ENCODE assay signal across 32 cellular contexts in the genomic region with DNA sequence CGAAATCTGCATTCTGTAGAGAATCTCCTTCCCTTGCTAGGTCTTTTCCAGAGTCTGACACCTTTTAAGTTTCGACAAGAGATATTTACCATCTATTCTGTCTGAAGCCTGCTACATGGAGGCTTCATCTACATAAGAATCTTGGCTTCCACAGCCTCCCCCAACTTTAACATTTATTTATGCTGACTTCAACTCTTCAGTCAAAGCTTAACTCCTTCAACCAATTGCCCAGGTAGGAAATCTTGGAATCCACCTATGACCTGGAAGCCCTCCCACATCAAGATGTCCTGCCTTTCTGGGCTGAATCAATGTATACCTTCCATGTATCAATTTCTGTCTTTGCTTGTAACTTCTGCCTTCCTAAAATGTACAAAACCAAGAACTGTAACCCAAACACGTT.
"Had no signal": no experiment of that assay in that cellular context is flagged by ENCODE, and none has a peak within 500 bp of the region (broad histone marks: within the 10 kb centered on the region; RNA-seq: fewer than 3 reads in every experiment).

No MANE protein-coding gene starts in this region.

- H3K36me3 ChIP-seq: ascending aorta, cardiac muscle cell, MG63 had no signal

- H3K9me3 ChIP-seq: MG63 had no signal

- H3K4me1 Mint-ChIP-seq: activated CD4-positive, alpha-beta memory T cell treated with anti-CD3 and anti-CD28 coated beads, Interleukin-2, amount 10 ng/mL, durations not matched to agents 7 days and 5 days; activated CD8-positive, alpha-beta memory T cell treated with anti-CD3 and anti-CD28 coated beads, Interleukin-2, amount 10 ng/mL, durations not matched to agents 7 days and 5 days; activated naive CD4-positive, alpha-beta T cell treated with anti-CD3 and anti-CD28 coated beads, Interleukin-2, amount 10 ng/mL, durations not matched to agents 7 days and 5 days; central memory CD8-positive, alpha-beta T cell had no signal

- DNase-seq: activated CD4-positive, alpha-beta memory T cell treated with anti-CD3 and anti-CD28 coated beads, Interleukin-2, amount 10 ng/mL, durations not matched to agents 7 days and 5 days; activated CD4-positive, alpha-beta T cell treated with anti-CD3 and anti-CD28 coated beads for 1 hour; activated CD4-positive, alpha-beta T cell treated with anti-CD3 and anti-CD28 coated beads for 48 hours; activated CD4-positive, CD25-positive, alpha-beta regulatory T cell; activated CD8-positive, alpha-beta memory T cell treated with anti-CD3 and anti-CD28 coated beads for 24 hours; activated CD8-positive, alpha-beta memory T cell treated with anti-CD3 and anti-CD28 coated beads, Interleukin-2, amount 10 ng/mL, durations not matched to agents 7 days and 5 days; activated CD8-positive, alpha-beta memory T cell treated with anti-CD3 and anti-CD28 coated beads, Interleukin-2, amount 50 U/mL, for 48 hours; activated effector memory CD4-positive, alpha-beta T cell treated with Interleukin-2 at 50 U/mL for 16 hours; activated naive CD4-positive, alpha-beta T cell treated with anti-CD3 and anti-CD28 coated beads, Interleukin-2, amount 10 ng/mL, durations not matched to agents 7 days and 5 days; activated naive CD8-positive, alpha-beta T cell treated with anti-CD3 and anti-CD28 coated beads for 36 hours; activated T-cell treated with anti-CD3 and anti-CD28 coated beads, Interleukin-2, amount 50 U/mL, for 48 hours; amygdala; Kasumi-1; MG63; MV-4-11; NCI-H1092; NCI-H1436 treated with DMSO at 0.1 percent for 48 hours; NCI-H1694 treated with DMSO at 0.1 percent for 48 hours; NCI-H2029; NCI-H345; NCI-H510A; NCI-H748 treated with DMSO at 0.1 percent for 48 hours; OCI-M1; Right ventricle myocardium superior; SW 1271; T-helper 1 cell; T-helper 2 cell; T-helper 9 cell had no signal

- ATAC-seq: activated CD8-positive, alpha-beta memory T cell treated with anti-CD3 and anti-CD28 coated beads, Interleukin-2, amount 10 ng/mL, durations not matched to agents 7 days and 5 days had no signal

- H3K4me3 Mint-ChIP-seq: activated CD4-positive, alpha-beta memory T cell treated with anti-CD3 and anti-CD28 coated beads, Interleukin-2, amount 10 ng/mL, durations not matched to agents 7 days and 5 days; activated CD8-positive, alpha-beta memory T cell treated with anti-CD3 and anti-CD28 coated beads, Interleukin-2, amount 10 ng/mL, durations not matched to agents 7 days and 5 days; activated naive CD4-positive, alpha-beta T cell treated with anti-CD3 and anti-CD28 coated beads, Interleukin-2, amount 10 ng/mL, durations not matched to agents 7 days and 5 days; activated naive CD8-positive, alpha-beta T cell treated with anti-CD3 and anti-CD28 coated beads for 36 hours; central memory CD8-positive, alpha-beta T cell had no signal

- H3K27ac ChIP-seq: ascending aorta, cardiac muscle cell, VCaP had no signal

- H3K4me3 ChIP-seq: ascending aorta, cardiac muscle cell, MG63 had no signal

- H3K36me3 Mint-ChIP-seq: activated naive CD4-positive, alpha-beta T cell treated with anti-CD3 and anti-CD28 coated beads, Interleukin-2, amount 10 ng/mL, durations not matched to agents 7 days and 5 days had no signal

- H3K4me1 ChIP-seq: ascending aorta had no signal

- H3K27me3 ChIP-seq: ascending aorta, cardiac muscle cell, MG63 had no signal

- H3K27ac Mint-ChIP-seq: activated CD4-positive, alpha-beta memory T cell treated with anti-CD3 and anti-CD28 coated beads, Interleukin-2, amount 10 ng/mL, durations not matched to agents 7 days and 5 days; activated CD8-positive, alpha-beta memory T cell treated with anti-CD3 and anti-CD28 coated beads, Interleukin-2, amount 10 ng/mL, durations not matched to agents 7 days and 5 days; activated naive CD4-positive, alpha-beta T cell treated with anti-CD3 and anti-CD28 coated beads, Interleukin-2, amount 10 ng/mL, durations not matched to agents 7 days and 5 days; activated naive CD8-positive, alpha-beta T cell treated with anti-CD3 and anti-CD28 coated beads for 36 hours had no signal
